24 cellular contexts compared by ENCODE assay signal in the genomic region with DNA sequence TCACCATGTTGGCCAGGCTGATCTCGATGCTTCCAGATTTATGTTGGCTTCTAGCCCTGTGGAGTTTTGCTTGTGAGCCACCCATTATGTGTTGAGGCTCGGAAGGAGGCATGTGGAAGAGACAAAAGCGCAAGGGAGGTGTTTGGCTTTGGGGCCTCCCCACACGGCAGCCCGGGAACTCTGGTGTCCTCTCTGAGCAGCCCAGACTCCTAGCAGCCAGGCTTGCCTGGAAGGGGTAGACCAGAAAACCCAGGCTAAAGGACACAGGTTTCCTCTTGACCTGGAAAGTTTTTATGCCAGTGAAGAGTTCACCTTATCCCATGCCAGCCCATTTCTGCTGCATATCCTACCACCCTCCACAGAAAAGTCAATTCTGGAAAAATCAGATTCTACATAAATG.
"Had no signal": no experiment of that assay in that cellular context is flagged by ENCODE, and none has a peak within 500 bp of the region (broad histone marks: within the 10 kb centered on the region; RNA-seq: fewer than 3 reads in every experiment).

No MANE protein-coding gene starts in this region.

- H3K9me3 ChIP-seq: neutrophil, ovary, psoas muscle, right lobe of liver, sigmoid colon, stomach, thoracic aorta, thyroid gland, tibial nerve, upper lobe of left lung, vagina had no signal

- ATAC-seq: natural killer cell treated with Interleukin-12 subunit alpha and Interleukin-12 subunit beta and Interleukin-15 and Interleukin-18, amount 100 ng/mL, for 72 hours; psoas muscle; right cardiac atrium; right lobe of liver; stimulated activated effector memory CD8-positive, alpha-beta T cell treated with anti-CD3 and anti-CD28 coated beads, Interleukin-12 subunit alpha, Interleukin-12 subunit beta, amount 100 ng/mL, for 72 hours had no signal

- H3K4me1 ChIP-seq: parathyroid adenoma, right lobe of liver had no signal

- H3K4me3 ChIP-seq: ovary, psoas muscle, right lobe of liver, sigmoid colon, stomach, thoracic aorta, thyroid gland, tibial nerve, upper lobe of left lung, vagina had no signal

- H3K36me3 ChIP-seq: neutrophil, ovary, right lobe of liver, sigmoid colon, stomach, thoracic aorta, thyroid gland, tibial nerve, upper lobe of left lung, vagina had no signal

- H3K27me3 ChIP-seq: neutrophil, ovary, right lobe of liver, sigmoid colon, stomach, thyroid gland, tibial nerve, upper lobe of left lung, vagina had no signal

- H3K27ac ChIP-seq: neutrophil, ovary, parathyroid adenoma, psoas muscle, right lobe of liver, sigmoid colon, stomach, thoracic aorta, thyroid gland, tibial nerve, upper lobe of left lung, vagina had no signal

- H3K79me2 ChIP-seq: parathyroid adenoma had no signal

- DNase-seq: nucleus accumbens; ovary; right cardiac atrium; right lobe of liver; sigmoid colon; small intestine; stimulated activated CD4-positive, alpha-beta T cell treated with anti-CD3 and anti-CD28 coated beads, Interleukin-15, amount 100 ng/mL, for 24 hours; stimulated activated CD4-positive, alpha-beta T cell treated with anti-CD3 and anti-CD28 coated beads, Interleukin-2, amount 100 ng/mL, for 24 hours; stimulated activated CD4-positive, alpha-beta T cell treated with anti-CD3 and anti-CD28 coated beads, Interleukin-2, amount 100 ng/mL, for 48 hours; stimulated activated CD4-positive, alpha-beta T cell treated with anti-CD3 and anti-CD28 coated beads, Interleukin-4, amount 100 ng/mL, for 24 hours; stimulated activated naive B cell treated with anti-CD40 and anti-IgM and Interleukin-4, amounts not matched to agents 10 μg/mL and 1 μg/mL and 100 μg/mL, for 72 hours; stimulated activated naive CD4-positive, alpha-beta T cell treated with Interleukin-2 at 50 U/mL for 16 hours; stomach; thyroid gland; trophoblast cell; upper lobe of left lung had no signal

- H2AFZ ChIP-seq: parathyroid adenoma had no signal

- H3K9ac ChIP-seq: parathyroid adenoma had no signal
